8 cellular contexts compared by ENCODE assay signal in genomic region chr20:62685781-62686555, GRCh38. TPM values are rescaled to one million over a fixed set of nuclear protein-coding genes. Genes with fewer than 3 reads are reported as not detected.
A peak's percentile ranks its signal among the peaks of the same experiment; 100 is the strongest.
DNase-seq lines count a peak whose midpoint lies in the region; ATAC-seq and TF ChIP-seq lines count a peak whose summit lies in the region.

No MANE protein-coding gene starts in this region.

- peak overlapping the region in 6 of 8 donors; percentile 15 to 84 (median 79) for H3K27ac ChIP-seq in spleen

- no peak for ATAC-seq in GM18502 (IDR thresholded peaks at IDR 0.05; ENCODE audit: poor library complexity, unreplicated experiment)

- TF ChIP-seq POLR2A in spleen (IDR thresholded peaks at IDR 0.05), result no peak

- H3K27me3 ChIP-seq in spleen (replicated peaks in 1 of 7), result peaks cover 0 to 83% (median 14%) of the 10 kb centered on the region in 7 donors

- no peaks in the 10 kb centered on the region for H3K36me3 ChIP-seq in spleen

- H3K4me1 ChIP-seq in spleen, result peaks cover 0 to 22% (median 13%) of the 10 kb centered on the region in 6 donors

- intact Hi-C loops in spleen (cut with DNase I; ENCODE audit: low total_unique reads), result no loop called here

- WGBS in spleen, 5 donors, result 14 to 26% (median 20%) methylated on average over 26 to 27 of the region's 27 CpGs

- no peak for TF ChIP-seq CTCF in spleen (IDR thresholded peaks at IDR 0.05 in 8 of 11, conservative IDR thresholded peaks at IDR 0.05 in 3 of 11)

- peak; percentile 61 for DNase-seq in DMS53 (lab: John Stamatoyannopoulos, UW)
- no peak for DNase-seq in DMS53 treated with DMSO at 0.1 percent for 48 hours (lab: John Stamatoyannopoulos, UW; ENCODE audit: unreplicated experiment)
- peak; percentile 58 for DNase-seq in NCI-H82 treated with DMSO at 0.1 percent for 48 hours (lab: John Stamatoyannopoulos, UW; ENCODE audit: unreplicated experiment)
- DNase-seq in ecto neural progenitor cell (ENCODE audit: low spot score), result peak; percentile 64
- peak; percentile 90 for DNase-seq in spleen
- DNase-seq in NCI-H1048 (lab: John Stamatoyannopoulos, UW), result no peak
- DNase-seq in iPS-NIHi7 (ENCODE audit: extremely low spot score), result no peak

- no peaks in the 10 kb centered on the region for H3K9me3 ChIP-seq in spleen

- H3K4me3 ChIP-seq in spleen, result peak overlapping the region in 1 of 8 donors; percentile 41

RNA-seq across cellular contexts. Expression of gene NTSR1, which starts 22.7 kb away (rescaled TPM):
- 1 to 10 TPM in 3 of 7 donors, under 1 TPM in 4; 0.51 to 5.7 (median 0.92) TPM for total RNA-seq in spleen
- polyA plus RNA-seq in spleen, result under 1 TPM; 0.14 to 0.30 (median 0.26) TPM

RNA-seq across cellular contexts. Expression of gene SLCO4A1, which starts 43.7 kb away (rescaled TPM):
- 10 to 100 TPM in 2 of 7 donors, 1 to 10 TPM in 5; 2.9 to 16.3 (median 7.1) TPM for total RNA-seq in spleen
- 1 to 10 TPM; 4.7 to 7.7 (median 5.9) TPM for polyA plus RNA-seq in spleen

Comparison
In these comparisons a context has a peak if more than half of its experiments do, and no peak if none do; other contexts are left out.
1. DNase-seq: peak in DMS53 (single experiment), NCI-H82 treated with DMSO at 0.1 percent for 48 hours (single experiment), ecto neural progenitor cell (single experiment) and spleen (single experiment); none in DMS53 treated with DMSO at 0.1 percent for 48 hours (single experiment), NCI-H1048 (single experiment) and iPS-NIHi7 (single experiment).